13 cellular contexts compared by ENCODE assay signal in genomic region chr21:42456457-42456856, GRCh38. TPM values are rescaled to one million over a fixed set of nuclear protein-coding genes. Genes with fewer than 3 reads are reported as not detected.
A peak's percentile ranks its signal among the peaks of the same experiment; 100 is the strongest.
DNase-seq lines count a peak whose midpoint lies in the region; ATAC-seq and TF ChIP-seq lines count a peak whose summit lies in the region.
"Had no signal": no experiment of that assay in that cellular context is flagged by ENCODE, and none has a peak within 500 bp of the region (broad histone marks: within the 10 kb centered on the region; RNA-seq: fewer than 3 reads in every experiment).

No MANE protein-coding gene starts in this region.

- peak; percentile 85 for ATAC-seq in central memory CD8-positive, alpha-beta T cell (replicated peaks; ENCODE audit: extremely low read depth, poor library complexity, severe bottlenecking)
- no peak for ATAC-seq in HG02840 (IDR thresholded peaks at IDR 0.05; ENCODE audit: low FRiP score, unreplicated experiment)

- TF ChIP-seq CTCF in NB4 (IDR thresholded peaks at IDR 0.05; ENCODE audit: low read depth, low read length) (no peak), GM13977 (IDR thresholded peaks at IDR 0.05; ENCODE audit: extremely low read depth, insufficient read depth, missing control alignments) (no peak)

- H3K9me3 Mint-ChIP-seq in activated CD4-positive, alpha-beta T cell treated with anti-CD3 and anti-CD28 coated beads, Interleukin-2, amount 10 ng/mL, durations not matched to agents 7 days and 5 days, result no peaks in the 10 kb centered on the region
- H3K9me3 Mint-ChIP-seq in central memory CD8-positive, alpha-beta T cell, result no peaks in the 10 kb centered on the region

- POLR2A ChIA-PET in activated CD4-positive, alpha-beta T cell treated with anti-CD3 and anti-CD28 coated beads, Interleukin-2, amount 10 ng/mL, durations not matched to agents 7 days and 5 days (lab: Charles Lee), result no interaction called here

- no peak overlapping the region for H3K4me3 Mint-ChIP-seq in activated CD4-positive, alpha-beta T cell treated with anti-CD3 and anti-CD28 coated beads, Interleukin-2, amount 10 ng/mL, durations not matched to agents 7 days and 5 days
- no peak overlapping the region for H3K4me3 Mint-ChIP-seq in central memory CD8-positive, alpha-beta T cell
- H3K4me3 Mint-ChIP-seq: immature natural killer cell had no signal

- no peaks in the 10 kb centered on the region for H3K36me3 Mint-ChIP-seq in activated CD4-positive, alpha-beta T cell treated with anti-CD3 and anti-CD28 coated beads, Interleukin-2, amount 10 ng/mL, durations not matched to agents 7 days and 5 days (ENCODE audit: low read depth)
- no peaks in the 10 kb centered on the region for H3K36me3 Mint-ChIP-seq in central memory CD8-positive, alpha-beta T cell (ENCODE audit: insufficient read depth)
- H3K36me3 Mint-ChIP-seq: immature natural killer cell had no signal

- DNase-seq in NB4 (ENCODE audit: low read depth) (peak; percentile 62), AG20443 (ENCODE audit: low spot score) (no peak), GM13977 (ENCODE audit: low spot score) (no peak)
- peak; percentile 60 for DNase-seq in activated CD4-positive, alpha-beta T cell treated with anti-CD3 and anti-CD28 coated beads, Interleukin-2, amount 10 ng/mL, durations not matched to agents 7 days and 5 days
- DNase-seq in central memory CD8-positive, alpha-beta T cell (ENCODE audit: low spot score in 2 of 2), result no peak
- DNase-seq in stimulated activated CD4-positive, alpha-beta T cell treated with anti-CD3 and anti-CD28 coated beads, TNF-alpha, amount 100 ng/mL, for 24 hours (ENCODE audit: low read depth in 3 of 3), result peak; percentile 16 to 34 (median 28)
- DNase-seq: EL, NCI-H226 had no signal

- CTCF ChIA-PET in activated CD4-positive, alpha-beta T cell treated with anti-CD3 and anti-CD28 coated beads, Interleukin-2, amount 10 ng/mL, durations not matched to agents 7 days and 5 days (lab: Charles Lee), result interaction anchor here (1.0 to 3.2 kb wide), 2 partner anchors 11 to 62 kb away, joined by 3 to 18 read pairs; no protein-coding TSS in a partner anchor

- in situ Hi-C loops in GM13977 (cut with MboI; ENCODE audit: low pct_unique_long_range_greater_than_20kb, low sequenced_read_pairs, unreplicated experiment), result no loop called here

- H3K4me3 ChIP-seq in NB4 (ENCODE audit: low read depth, low read length), result no peak overlapping the region
- H3K4me3 ChIP-seq: SK-N-MC had no signal

- peaks cover 41% of the 10 kb centered on the region for H3K4me1 Mint-ChIP-seq in activated CD4-positive, alpha-beta T cell treated with anti-CD3 and anti-CD28 coated beads, Interleukin-2, amount 10 ng/mL, durations not matched to agents 7 days and 5 days
- H3K4me1 Mint-ChIP-seq in central memory CD8-positive, alpha-beta T cell, result peaks cover 4% of the 10 kb centered on the region
- H3K4me1 Mint-ChIP-seq: immature natural killer cell had no signal

- H3K27ac Mint-ChIP-seq in activated CD4-positive, alpha-beta T cell treated with anti-CD3 and anti-CD28 coated beads, Interleukin-2, amount 10 ng/mL, durations not matched to agents 7 days and 5 days, result peak overlapping the region; percentile 41
- H3K27ac Mint-ChIP-seq in central memory CD8-positive, alpha-beta T cell (ENCODE audit: low read depth), result no peak overlapping the region

- no peaks in the 10 kb centered on the region for H3K27me3 Mint-ChIP-seq in activated CD4-positive, alpha-beta T cell treated with anti-CD3 and anti-CD28 coated beads, Interleukin-2, amount 10 ng/mL, durations not matched to agents 7 days and 5 days
- no peaks in the 10 kb centered on the region for H3K27me3 Mint-ChIP-seq in central memory CD8-positive, alpha-beta T cell

- TF ChIP-seq POLR2A in NB4 (IDR thresholded peaks at IDR 0.05; ENCODE audit: extremely low read depth, insufficient read length), result no peak

RNA-seq across cellular contexts. Expression of gene RSPH1, which starts 39.6 kb away (rescaled TPM):
- not detected for total RNA-seq in activated CD4-positive, alpha-beta T cell treated with anti-CD3 and anti-CD28 coated beads, Interleukin-2, amount 10 ng/mL, durations not matched to agents 7 days and 5 days

RNA-seq across cellular contexts. Expression of gene UBASH3A, which starts 52.8 kb away (rescaled TPM):
- total RNA-seq in activated CD4-positive, alpha-beta T cell treated with anti-CD3 and anti-CD28 coated beads, Interleukin-2, amount 10 ng/mL, durations not matched to agents 7 days and 5 days, result 10 to 100 TPM; 77.4 to 83.7 TPM
- total RNA-seq: epithelial cell of proximal tubule, HT-29 had no signal

RNA-seq across cellular contexts. Expression of gene SLC37A1, which starts 57.2 kb away (rescaled TPM):
- 10 to 100 TPM; 19.2 to 20.2 TPM for total RNA-seq in activated CD4-positive, alpha-beta T cell treated with anti-CD3 and anti-CD28 coated beads, Interleukin-2, amount 10 ng/mL, durations not matched to agents 7 days and 5 days

Comparison
In these comparisons a context has a peak if more than half of its experiments do, and no peak if none do; other contexts are left out.
1. DNase-seq: peak in NB4 (single experiment), activated CD4-positive, alpha-beta T cell treated with anti-CD3 and anti-CD28 coated beads, Interleukin-2, amount 10 ng/mL, durations not matched to agents 7 days and 5 days (single experiment) and stimulated activated CD4-positive, alpha-beta T cell treated with anti-CD3 and anti-CD28 coated beads, TNF-alpha, amount 100 ng/mL, for 24 hours (3 of 3); none in central memory CD8-positive, alpha-beta T cell (0 of 2), AG20443 (single experiment) and GM13977 (single experiment).